19 cellular contexts compared by ENCODE assay signal in genomic region chr20:56986931-56987720, GRCh38.
DNase-seq lines count a peak whose midpoint lies in the region; FAIRE-seq and TF ChIP-seq lines count a peak whose summit lies in the region.
"Had no signal": no experiment of that assay in that cellular context is flagged by ENCODE, and none has a peak within 500 bp of the region (broad histone marks: within the 10 kb centered on the region; RNA-seq: fewer than 3 reads in every experiment).

No MANE protein-coding gene starts in this region.

- no peak overlapping the region for H2AFZ ChIP-seq in PC-9
- H2AFZ ChIP-seq: GM23248 had no signal

- H3K36me3 ChIP-seq in breast epithelium (no peaks in the 10 kb centered on the region), PC-9 (ENCODE audit: low read depth) (no peaks in the 10 kb centered on the region)
- H3K36me3 ChIP-seq: BLaER1 treated with 17β-estradiol and CSF1 and Interleukin-3, amounts not matched to agents 10 nM and 100 nM had no signal

- BruUV-seq in MCF 10A (replicated peaks; lab: Mats Ljungman, UMichigan) (no TSS peak), PC-9 (replicated peaks; lab: Mats Ljungman, UMichigan) (no TSS peak)

- no peak overlapping the region for H3K4me3 ChIP-seq in breast epithelium
- peak overlapping the region; percentile 51; the same call in 1 of the 2 replicates for H3K4me3 ChIP-seq in PC-9
- H3K4me3 ChIP-seq: BLaER1 treated with 17β-estradiol and CSF1 and Interleukin-3, amounts not matched to agents 10 nM and 100 nM; GM23248 had no signal

- H3K4me1 Mint-ChIP-seq in MCF 10A (ENCODE audit: insufficient read depth, unreplicated experiment) (peaks cover 8% of the 10 kb centered on the region), mesothelial cell of epicardium (peaks cover 9% of the 10 kb centered on the region)
- H3K4me1 Mint-ChIP-seq: IgD-negative memory B cell had no signal

- TF ChIP-seq POLR2A in breast epithelium (IDR thresholded peaks at IDR 0.05) (no peak), GM12892 (IDR thresholded peaks at IDR 0.05; ENCODE audit: low read depth, low read length) (no peak)

- POLR2A ChIA-PET in MCF 10A (lab: Yijun Ruan, JAX) (interaction anchor here (0.7 to 2.1 kb wide), 3 partner anchors 50 to 421 kb away, joined by 3 to 7 read pairs (median 3); no protein-coding TSS in a partner anchor), PC-9 (lab: Charles Lee; ENCODE audit: unreplicated experiment) (no interaction called here)

- FAIRE-seq in urothelium cell line (lab: Jason Lieb, UNC) (no peak), GM12892 (lab: Jason Lieb, UNC) (no peak)
- FAIRE-seq: GM12891 had no signal

- CTCF ChIA-PET in MCF 10A (lab: Yijun Ruan, JAX) (interaction anchor here (0.8 to 5.2 kb wide), 6 partner anchors 9 to 437 kb away, joined by 4 to 31 read pairs (median 7); no protein-coding TSS in a partner anchor), PC-9 (lab: Charles Lee) (interaction anchor here (0.6 kb wide), 2 partner anchors 266 to 446 kb away, joined by 3 to 4 read pairs; no protein-coding TSS in a partner anchor)

- no peaks in the 10 kb centered on the region for H4K20me1 ChIP-seq in PC-9 (ENCODE audit: insufficient read depth)
- H4K20me1 ChIP-seq: BLaER1 treated with 17β-estradiol and CSF1 and Interleukin-3, amounts not matched to agents 10 nM and 100 nM had no signal

- H3K79me2 ChIP-seq in PC-9 (ENCODE audit: low read depth), result no peaks in the 10 kb centered on the region

- H3K27me3 ChIP-seq in breast epithelium, result peaks cover 0 to 5% of the 10 kb centered on the region in 2 donors
- H3K27me3 ChIP-seq in PC-9 (ENCODE audit: insufficient read depth, low read depth), result no peaks in the 10 kb centered on the region
- H3K27me3 ChIP-seq: BLaER1 treated with 17β-estradiol and CSF1 and Interleukin-3, amounts not matched to agents 10 nM and 100 nM had no signal

- no peaks in the 10 kb centered on the region for H3K36me3 Mint-ChIP-seq in MCF 10A (ENCODE audit: insufficient read depth, unreplicated experiment)
- no peaks in the 10 kb centered on the region for H3K36me3 Mint-ChIP-seq in mesothelial cell of epicardium
- H3K36me3 Mint-ChIP-seq: IgD-negative memory B cell had no signal

- H3K27ac ChIP-seq in breast epithelium (no peak overlapping the region), PC-9 (peak overlapping the region; percentile 32)
- H3K27ac ChIP-seq: 22Rv1; BLaER1 treated with 17β-estradiol and CSF1 and Interleukin-3, amounts not matched to agents 10 nM and 100 nM; GM23248 had no signal

- H3K9me3 ChIP-seq in breast epithelium (peaks cover 10 to 34% of the 10 kb centered on the region in 2 donors), PC-9 (ENCODE audit: insufficient read depth, low read depth) (peaks cover 17% of the 10 kb centered on the region; the same call in 1 of the 2 replicates)

- H3F3A ChIP-seq in PC-9 (ENCODE audit: insufficient read depth, low read depth), result peaks cover 37% of the 10 kb centered on the region

- peak overlapping the region; percentile 84 for H3K4me2 ChIP-seq in PC-9
- H3K4me2 ChIP-seq: BLaER1 treated with 17β-estradiol and CSF1 and Interleukin-3, amounts not matched to agents 10 nM and 100 nM had no signal

- TF ChIP-seq CTCF in MCF 10A (IDR thresholded peaks at IDR 0.05; ENCODE audit: unreplicated experiment), result no peak
- TF ChIP-seq CTCF in breast epithelium (IDR thresholded peaks at IDR 0.05), result no peak
- TF ChIP-seq CTCF in PC-9 (conservative IDR thresholded peaks at IDR 0.05), result no peak
- no peak for TF ChIP-seq CTCF in mesothelial cell of epicardium (IDR thresholded peaks at IDR 0.05; ENCODE audit: unreplicated experiment)

- no peaks in the 10 kb centered on the region for H3K9me3 Mint-ChIP-seq in MCF 10A (ENCODE audit: unreplicated experiment)
- peaks cover 31% of the 10 kb centered on the region for H3K9me3 Mint-ChIP-seq in mesothelial cell of epicardium
- H3K9me3 Mint-ChIP-seq: T-helper 1 cell treated with Interleukin-12 subunit alpha and Interleukin-12 subunit beta and Interleukin-4 antibody, amounts not matched to agents 30 μg/mL and 1 μg/mL, for 36 hours had no signal

- H3K27me3 Mint-ChIP-seq in MCF 10A (ENCODE audit: insufficient read depth, unreplicated experiment) (peaks cover 10% of the 10 kb centered on the region), mesothelial cell of epicardium (ENCODE audit: low read depth) (peaks cover 8% of the 10 kb centered on the region)

- H3K4me1 ChIP-seq in breast epithelium (no peaks in the 10 kb centered on the region), PC-9 (replicated peaks; ENCODE audit: insufficient read depth) (peaks cover 42% of the 10 kb centered on the region)
- H3K4me1 ChIP-seq: BLaER1 treated with 17β-estradiol and CSF1 and Interleukin-3, amounts not matched to agents 10 nM and 100 nM had no signal

- H3K4me3 Mint-ChIP-seq in MCF 10A (ENCODE audit: unreplicated experiment) (no peak overlapping the region), mesothelial cell of epicardium (no peak overlapping the region)
- H3K4me3 Mint-ChIP-seq: IgD-negative memory B cell; T-helper 1 cell treated with Interleukin-12 subunit alpha and Interleukin-12 subunit beta and Interleukin-4 antibody, amounts not matched to agents 30 μg/mL and 1 μg/mL, for 36 hours had no signal

- H3K27ac Mint-ChIP-seq in MCF 10A (ENCODE audit: low read depth, unreplicated experiment) (no peak overlapping the region), mesothelial cell of epicardium (no peak overlapping the region)
- H3K27ac Mint-ChIP-seq: IgD-negative memory B cell; T-helper 1 cell treated with Interleukin-12 subunit alpha and Interleukin-12 subunit beta and Interleukin-4 antibody, amounts not matched to agents 30 μg/mL and 1 μg/mL, for 36 hours had no signal

- DNase-seq in MCF 10A (ENCODE audit: unreplicated experiment) (peak; percentile 29), breast epithelium (ENCODE audit: low spot score in 2 of 2) (no peak), PC-9 (peak in 1 of 2 experiments; percentile 79), epidermal melanocyte (ENCODE audit: insufficient read length, low spot score) (peak; percentile 37), urothelium cell line (ENCODE audit: low spot score) (peak; percentile 46), NCI-H187 treated with DMSO at 0.1 percent for 48 hours (lab: John Stamatoyannopoulos, UW) (no peak), GM12892 (ENCODE audit: insufficient read length) (no peak), mesothelial cell of epicardium (ENCODE audit: low spot score in 2 of 2, unreplicated experiment in 2 of 2) (no peak)
- DNase-seq: GM23248, MV-4-11, NCI-H146, NCI-H226, NCI-H69, SHP77 had no signal

- no peaks in the 10 kb centered on the region for H3K9me2 ChIP-seq in PC-9 (ENCODE audit: insufficient read depth)

- intact Hi-C loops in MCF 10A (cut with micrococcal nuclease) (no loop called here), breast epithelium (cut with DNase I; ENCODE audit: low total_unique reads) (no loop called here), PC-9 (cut with micrococcal nuclease; ENCODE audit: unreplicated experiment) (no loop called here)

Comparison
In these comparisons a context has a peak if more than half of its experiments do, and no peak if none do; other contexts are left out.
1. DNase-seq: peak in MCF 10A (single experiment), epidermal melanocyte (single experiment) and urothelium cell line (single experiment); none in breast epithelium (0 of 2), NCI-H187 treated with DMSO at 0.1 percent for 48 hours (single experiment), GM12892 (single experiment) and mesothelial cell of epicardium (0 of 2).